ENCODE assay signal across 8 cellular contexts in the genomic region with DNA sequence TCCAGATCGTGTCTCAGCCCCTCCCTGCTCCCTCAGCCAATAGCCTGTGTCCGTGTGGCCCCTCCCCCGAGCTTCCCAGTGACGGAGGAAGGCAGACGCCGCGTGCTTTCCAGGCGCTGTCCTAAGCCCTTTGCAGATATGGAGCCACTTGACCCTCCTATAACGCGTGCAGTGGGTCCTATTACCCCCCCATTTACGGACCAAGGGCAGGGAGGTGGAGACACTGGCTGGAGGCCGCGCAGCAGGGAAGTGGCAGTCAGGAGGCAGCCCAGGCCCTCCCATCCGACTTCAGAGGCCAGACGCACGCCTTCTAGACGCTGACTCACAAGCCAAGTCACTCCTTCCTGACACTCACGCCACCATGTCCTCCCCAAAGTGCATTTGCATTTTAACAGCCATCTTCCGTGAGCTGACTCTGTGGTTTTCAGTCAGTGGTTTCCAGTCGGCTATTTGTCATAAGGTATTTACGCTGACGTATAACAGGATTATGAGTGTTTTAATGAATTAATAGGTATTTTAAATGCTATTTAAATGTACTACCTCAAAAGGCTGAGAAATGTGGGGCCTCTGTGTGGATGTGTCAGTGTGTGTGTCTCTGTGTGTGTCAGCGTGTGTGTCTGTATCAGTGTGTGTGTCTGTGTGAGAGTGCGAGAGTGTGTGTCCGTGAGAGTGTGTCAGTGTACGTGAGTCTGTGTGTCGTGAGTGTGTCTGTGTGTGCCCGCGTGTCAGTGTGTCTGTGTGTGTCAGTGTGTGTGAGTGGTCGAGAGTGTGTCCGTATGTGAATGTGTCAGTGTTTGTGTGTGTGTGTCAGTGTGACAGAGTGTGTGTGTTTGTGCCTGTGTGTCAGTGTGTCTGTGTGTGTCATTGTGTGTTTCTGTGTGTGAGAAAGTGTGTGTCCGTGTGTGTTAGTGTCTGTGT.
DNase-seq lines count a peak whose midpoint lies in the region; ATAC-seq and TF ChIP-seq lines count a peak whose summit lies in the region.

No MANE protein-coding gene starts in this region.

- H3K27ac ChIP-seq in thoracic aorta, result peak overlapping the region; percentile 50 to 53

- intact Hi-C loops in activated T-helper 1 cell treated with anti-CD3 and anti-CD28 coated beads, Interleukin-12 subunit alpha, Interleukin-12 subunit beta, Interleukin-2, Interleukin-4 antibody, amounts not matched to agents 30 ng/mL and 10 ng/mL and 1 ng/mL, durations not matched to agents 14 hours and 24 hours and 36 hours (cut with micrococcal nuclease), result loop anchor here (1.0 to 5.0 kb wide), 11 partner anchors 7 to 1547 kb away; a partner anchor contains a TSS

- H3K27me3 Mint-ChIP-seq in activated T-helper 1 cell treated with anti-CD3 and anti-CD28 coated beads, Interleukin-12 subunit alpha, Interleukin-12 subunit beta, Interleukin-2, Interleukin-4 antibody, amounts not matched to agents 30 ng/mL and 10 ng/mL and 1 ng/mL, durations not matched to agents 14 hours and 24 hours and 36 hours (ENCODE audit: insufficient read depth), result no peaks in the 10 kb centered on the region
- no peaks in the 10 kb centered on the region for H3K27me3 Mint-ChIP-seq in osteocyte (ENCODE audit: unreplicated experiment)

- H3K36me3 ChIP-seq in thoracic aorta, result no peaks in the 10 kb centered on the region

- ATAC-seq in GM18868 (IDR thresholded peaks at IDR 0.05; ENCODE audit: unreplicated experiment) (peak; percentile 83), HG03064 (IDR thresholded peaks at IDR 0.05; ENCODE audit: low read depth, unreplicated experiment) (peak; percentile 81), thoracic aorta (ENCODE audit: insufficient number of reproducible peaks, low FRiP score, low read depth) (peak; percentile 21)

- TF ChIP-seq CTCF in fibroblast of villous mesenchyme (IDR thresholded peaks at IDR 0.05; ENCODE audit: insufficient read depth, low read depth, low read length) (no peak), osteocyte (IDR thresholded peaks at IDR 0.05) (peak; percentile 5), thoracic aorta (IDR thresholded peaks at IDR 0.05) (no peak)

- H3K9me3 Mint-ChIP-seq in activated T-helper 1 cell treated with anti-CD3 and anti-CD28 coated beads, Interleukin-12 subunit alpha, Interleukin-12 subunit beta, Interleukin-2, Interleukin-4 antibody, amounts not matched to agents 30 ng/mL and 10 ng/mL and 1 ng/mL, durations not matched to agents 14 hours and 24 hours and 36 hours, result peaks cover 4% of the 10 kb centered on the region
- no peaks in the 10 kb centered on the region for H3K9me3 Mint-ChIP-seq in osteocyte (ENCODE audit: unreplicated experiment)

- no peaks in the 10 kb centered on the region for H3K4me1 ChIP-seq in thoracic aorta (ENCODE audit: control insufficient read depth in 1 of 2, low read depth in 2 of 2)

- peak overlapping the region; percentile 84 for H3K4me3 Mint-ChIP-seq in activated T-helper 1 cell treated with anti-CD3 and anti-CD28 coated beads, Interleukin-12 subunit alpha, Interleukin-12 subunit beta, Interleukin-2, Interleukin-4 antibody, amounts not matched to agents 30 ng/mL and 10 ng/mL and 1 ng/mL, durations not matched to agents 14 hours and 24 hours and 36 hours
- H3K4me3 Mint-ChIP-seq in osteocyte (ENCODE audit: unreplicated experiment), result peak overlapping the region; percentile 53

- H3K9me3 ChIP-seq in thoracic aorta, result no peaks in the 10 kb centered on the region

- no peaks in the 10 kb centered on the region for H3K27me3 ChIP-seq in thoracic aorta (replicated peaks; ENCODE audit: insufficient read depth)

- DNase-seq in 8988T, result peak; percentile 82
- DNase-seq in activated T-helper 1 cell treated with anti-CD3 and anti-CD28 coated beads, Interleukin-12 subunit alpha, Interleukin-12 subunit beta, Interleukin-2, Interleukin-4 antibody, amounts not matched to agents 30 ng/mL and 10 ng/mL and 1 ng/mL, durations not matched to agents 14 hours and 24 hours and 36 hours (ENCODE audit: low spot score), result peak; percentile 86
- DNase-seq in fibroblast of villous mesenchyme (ENCODE audit: low read depth), result peak; percentile 97
- DNase-seq in osteocyte (ENCODE audit: extremely low spot score, unreplicated experiment), result no peak
- DNase-seq in thoracic aorta (ENCODE audit: low spot score), result peak; percentile 41

- H3K4me3 ChIP-seq in fibroblast of villous mesenchyme (ENCODE audit: low read depth, low read length) (peak overlapping the region; percentile 44), thoracic aorta (peak overlapping the region; percentile 63)

- peaks cover 31% of the 10 kb centered on the region for H3K4me1 Mint-ChIP-seq in activated T-helper 1 cell treated with anti-CD3 and anti-CD28 coated beads, Interleukin-12 subunit alpha, Interleukin-12 subunit beta, Interleukin-2, Interleukin-4 antibody, amounts not matched to agents 30 ng/mL and 10 ng/mL and 1 ng/mL, durations not matched to agents 14 hours and 24 hours and 36 hours (ENCODE audit: low read depth)
- peaks cover 24% of the 10 kb centered on the region for H3K4me1 Mint-ChIP-seq in osteocyte (ENCODE audit: unreplicated experiment)

- peak overlapping the region; percentile 99 for H3K27ac Mint-ChIP-seq in activated T-helper 1 cell treated with anti-CD3 and anti-CD28 coated beads, Interleukin-12 subunit alpha, Interleukin-12 subunit beta, Interleukin-2, Interleukin-4 antibody, amounts not matched to agents 30 ng/mL and 10 ng/mL and 1 ng/mL, durations not matched to agents 14 hours and 24 hours and 36 hours
- peak overlapping the region; percentile 74 for H3K27ac Mint-ChIP-seq in osteocyte (ENCODE audit: unreplicated experiment)

- H3K36me3 Mint-ChIP-seq in activated T-helper 1 cell treated with anti-CD3 and anti-CD28 coated beads, Interleukin-12 subunit alpha, Interleukin-12 subunit beta, Interleukin-2, Interleukin-4 antibody, amounts not matched to agents 30 ng/mL and 10 ng/mL and 1 ng/mL, durations not matched to agents 14 hours and 24 hours and 36 hours (ENCODE audit: low read depth), result peaks cover 6% of the 10 kb centered on the region
- H3K36me3 Mint-ChIP-seq in osteocyte (ENCODE audit: unreplicated experiment), result no peaks in the 10 kb centered on the region

TF ChIP-seq in PFSK-1, 5 proteins besides CTCF, POLR2A, EP300 and RAD21:
- TF ChIP-seq, protein P1, sequence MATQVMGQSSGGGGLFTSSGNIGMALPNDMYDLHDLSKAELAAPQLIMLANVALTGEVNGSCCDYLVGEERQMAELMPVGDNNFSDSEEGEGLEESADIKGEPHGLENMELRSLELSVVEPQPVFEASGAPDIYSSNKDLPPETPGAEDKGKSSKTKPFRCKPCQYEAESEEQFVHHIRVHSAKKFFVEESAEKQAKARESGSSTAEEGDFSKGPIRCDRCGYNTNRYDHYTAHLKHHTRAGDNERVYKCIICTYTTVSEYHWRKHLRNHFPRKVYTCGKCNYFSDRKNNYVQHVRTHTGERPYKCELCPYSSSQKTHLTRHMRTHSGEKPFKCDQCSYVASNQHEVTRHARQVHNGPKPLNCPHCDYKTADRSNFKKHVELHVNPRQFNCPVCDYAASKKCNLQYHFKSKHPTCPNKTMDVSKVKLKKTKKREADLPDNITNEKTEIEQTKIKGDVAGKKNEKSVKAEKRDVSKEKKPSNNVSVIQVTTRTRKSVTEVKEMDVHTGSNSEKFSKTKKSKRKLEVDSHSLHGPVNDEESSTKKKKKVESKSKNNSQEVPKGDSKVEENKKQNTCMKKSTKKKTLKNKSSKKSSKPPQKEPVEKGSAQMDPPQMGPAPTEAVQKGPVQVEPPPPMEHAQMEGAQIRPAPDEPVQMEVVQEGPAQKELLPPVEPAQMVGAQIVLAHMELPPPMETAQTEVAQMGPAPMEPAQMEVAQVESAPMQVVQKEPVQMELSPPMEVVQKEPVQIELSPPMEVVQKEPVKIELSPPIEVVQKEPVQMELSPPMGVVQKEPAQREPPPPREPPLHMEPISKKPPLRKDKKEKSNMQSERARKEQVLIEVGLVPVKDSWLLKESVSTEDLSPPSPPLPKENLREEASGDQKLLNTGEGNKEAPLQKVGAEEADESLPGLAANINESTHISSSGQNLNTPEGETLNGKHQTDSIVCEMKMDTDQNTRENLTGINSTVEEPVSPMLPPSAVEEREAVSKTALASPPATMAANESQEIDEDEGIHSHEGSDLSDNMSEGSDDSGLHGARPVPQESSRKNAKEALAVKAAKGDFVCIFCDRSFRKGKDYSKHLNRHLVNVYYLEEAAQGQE (IDR thresholded peaks at IDR 0.05; ENCODE audit: insufficient read depth in 1 of 2, low read depth in 2 of 2, low read length in 2 of 2), result peak in 1 of 2 experiments; percentile 24; a peak in 2 of 4 replicates
- TF ChIP-seq FOXP2 (optimal IDR thresholded peaks at IDR 0.05; ENCODE audit: borderline replicate concordance, extremely low read depth, extremely low read length, insufficient read depth) (peak; percentile 64), TAF1 (IDR thresholded peaks at IDR 0.05; ENCODE audit: borderline replicate concordance, insufficient read depth, low read length) (no peak), POLR2AphosphoS5 (IDR thresholded peaks at IDR 0.05; ENCODE audit: low read depth, low read length) (peak; percentile 34; the same call in 1 of the 2 replicates)

Comparison
In these comparisons a context has a peak if more than half of its experiments do, and no peak if none do; other contexts are left out.
1. ATAC-seq: peak in every context shown above with its lines; median percentile 83 in GM18868; 81 in HG03064; 21 in thoracic aorta.